ENCODE assay signal across 10 cellular contexts in genomic region chr3:177145402-177145801, GRCh38. TPM values are rescaled to one million over a fixed set of nuclear protein-coding genes. Genes with fewer than 3 reads are reported as not detected.
DNase-seq lines count a peak whose midpoint lies in the region; ATAC-seq and TF ChIP-seq lines count a peak whose summit lies in the region.
"Had no signal": no experiment of that assay in that cellular context is flagged by ENCODE, and none has a peak within 500 bp of the region (broad histone marks: within the 10 kb centered on the region; RNA-seq: fewer than 3 reads in every experiment).

No MANE protein-coding gene starts in this region.

- ATAC-seq in CD4-positive, alpha-beta T cell (ENCODE audit: poor library complexity): peak; percentile 37
- ATAC-seq in GM18907 (IDR thresholded peaks at IDR 0.05; ENCODE audit: unreplicated experiment) (peak; percentile 29), HG03196 (IDR thresholded peaks at IDR 0.05; ENCODE audit: unreplicated experiment) (peak; percentile 26)
- no peak for ATAC-seq in activated T-helper 17 cell treated with anti-CD3 and anti-CD28 coated beads, Interleukin-2, amount 50 U/mL, for 72 hours (replicated peaks)

- no peaks in the 10 kb centered on the region for H3K27me3 ChIP-seq in CD4-positive, alpha-beta T cell (ENCODE audit: control insufficient read depth, insufficient read depth, low read length)

- no peaks in the 10 kb centered on the region for H3K9me3 ChIP-seq in CD4-positive, alpha-beta T cell (ENCODE audit: control insufficient read depth, low read length)

- H3K9me3 Mint-ChIP-seq in CD4-positive, alpha-beta T cell: no peaks in the 10 kb centered on the region
- H3K9me3 Mint-ChIP-seq in activated T-helper 17 cell treated with anti-CD3 and anti-CD28 coated beads, Interleukin-2, amount 50 U/mL, for 72 hours: no peaks in the 10 kb centered on the region

- peaks cover 83% of the 10 kb centered on the region for H3K4me1 Mint-ChIP-seq in CD4-positive, alpha-beta T cell (ENCODE audit: low read depth)
- H3K4me1 Mint-ChIP-seq in activated T-helper 17 cell treated with anti-CD3 and anti-CD28 coated beads, Interleukin-2, amount 50 U/mL, for 72 hours: peaks cover 35% of the 10 kb centered on the region

- intact Hi-C loops in CD4-positive, alpha-beta T cell (cut with DNase I, micrococcal nuclease): loop anchor here in 1 of 2 experiments (1.0 to 2.0 kb wide), 4 partner anchors 12 to 215 kb away; no protein-coding TSS in a partner anchor
- intact Hi-C loops in head of caudate nucleus (cut with DNase I): no loop called here

- peak overlapping the region; percentile 90 for H3K27ac Mint-ChIP-seq in CD4-positive, alpha-beta T cell
- H3K27ac Mint-ChIP-seq in activated T-helper 17 cell treated with anti-CD3 and anti-CD28 coated beads, Interleukin-2, amount 50 U/mL, for 72 hours: peak overlapping the region; percentile 64

- CTCF ChIA-PET in CD4-positive, alpha-beta T cell (lab: Charles Lee): interaction anchor here (1.1 to 1.3 kb wide), 4 partner anchors 13 to 56 kb away, joined by 3 to 5 read pairs (median 4); no protein-coding TSS in a partner anchor

- POLR2A ChIA-PET in CD4-positive, alpha-beta T cell (lab: Charles Lee): interaction anchor here (0.7 to 3.7 kb wide), 18 partner anchors 13 to 452 kb away, joined by 3 to 32 read pairs (median 3); partner anchors contain the start of gene TBL1XR1

- no peak for DNase-seq in CD4-positive, alpha-beta T cell
- DNase-seq in head of caudate nucleus: no peak
- no peak for DNase-seq in substantia nigra (lab: John Stamatoyannopoulos, UW)
- DNase-seq in NCI-H187 treated with DMSO at 0.1 percent for 48 hours (lab: John Stamatoyannopoulos, UW): no peak
- no peak for DNase-seq in activated CD4-positive, CD25-positive, alpha-beta regulatory T cell treated with anti-CD3 and anti-CD28 coated beads, Interleukin-2, amount 50 U/mL, for 72 hours
- DNase-seq: nucleus accumbens had no signal

- no peaks in the 10 kb centered on the region for H3K27me3 Mint-ChIP-seq in CD4-positive, alpha-beta T cell
- H3K27me3 Mint-ChIP-seq in activated T-helper 17 cell treated with anti-CD3 and anti-CD28 coated beads, Interleukin-2, amount 50 U/mL, for 72 hours: no peaks in the 10 kb centered on the region

- peak overlapping the region; percentile 53 for H3K27ac ChIP-seq in CD4-positive, alpha-beta T cell (ENCODE audit: low read depth, low read length)
- H3K27ac ChIP-seq in substantia nigra (ENCODE audit: low read depth, low read length, poor library complexity, severe bottlenecking): no peak overlapping the region
- H3K27ac ChIP-seq: HL-60 had no signal

- peak overlapping the region; percentile 65 for H3K4me3 Mint-ChIP-seq in CD4-positive, alpha-beta T cell
- H3K4me3 Mint-ChIP-seq in activated T-helper 17 cell treated with anti-CD3 and anti-CD28 coated beads, Interleukin-2, amount 50 U/mL, for 72 hours: peak overlapping the region; percentile 67

- no peak for TF ChIP-seq CTCF in CD4-positive, alpha-beta T cell (IDR thresholded peaks at IDR 0.05)

- H3K36me3 Mint-ChIP-seq in CD4-positive, alpha-beta T cell (ENCODE audit: low read depth): no peaks in the 10 kb centered on the region
- H3K36me3 Mint-ChIP-seq in activated T-helper 17 cell treated with anti-CD3 and anti-CD28 coated beads, Interleukin-2, amount 50 U/mL, for 72 hours (ENCODE audit: low read depth): peaks cover 5% of the 10 kb centered on the region

RNA-seq across cellular contexts. Expression of gene TBL1XR1, which starts 51.9 kb away (rescaled TPM):
- total RNA-seq in CD4-positive, alpha-beta T cell: 10 to 100 TPM; 63.2 to 67.8 TPM
- total RNA-seq in activated T-helper 17 cell treated with anti-CD3 and anti-CD28 coated beads, Interleukin-2, amount 50 U/mL, for 72 hours: 100 to 1,000 TPM; 131 to 180 TPM
